ENCODE assay signal across 8 cellular contexts in the genomic region with DNA sequence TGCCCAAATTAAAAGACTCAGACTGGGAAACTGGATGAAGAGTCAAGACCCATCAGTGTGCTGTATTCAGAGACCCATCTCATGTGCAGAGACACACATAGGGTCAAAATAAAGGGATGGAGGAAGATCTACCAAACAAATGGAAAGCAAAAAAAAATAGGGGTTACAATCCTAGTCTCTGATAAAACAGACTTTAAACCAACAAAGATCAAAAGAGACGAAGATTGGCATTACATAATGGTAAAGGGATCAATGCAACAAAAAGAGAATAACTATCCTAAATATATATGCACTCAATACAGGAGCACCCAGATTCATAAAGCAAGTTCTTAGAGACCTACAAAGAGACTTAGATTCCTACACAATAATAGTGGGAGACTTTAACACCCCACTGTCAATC.
A peak's percentile ranks its signal among the peaks of the same experiment; 100 is the strongest.
DNase-seq lines count a peak whose midpoint lies in the region; ATAC-seq, FAIRE-seq and TF ChIP-seq lines count a peak whose summit lies in the region.
"Not testable (repeated sequence)": the region's sequence is repeated elsewhere in the genome, so short reads cannot be mapped to it uniquely, and the experiment has no call there.

No MANE protein-coding gene starts in this region.

- CTCF ChIA-PET in A673 (lab: Charles Lee); HepG2 (lab: Yijun Ruan, JAX; ENCODE audit: low intra/inter-chr PET ratio, low total read pairs): not testable (repeated sequence)

- peak; percentile 36 for DNase-seq in A673 (ENCODE audit: low spot score)
- peak; percentile 4 for DNase-seq in LHCN-M2 (ENCODE audit: low read depth)
- peak in 2 of 3 experiments; percentile 20 to 68 for DNase-seq in NCI-H1417 (lab: John Stamatoyannopoulos, UW)
- DNase-seq in NCI-H2227 (lab: John Stamatoyannopoulos, UW; ENCODE audit: unreplicated experiment), result peak; percentile 82
- DNase-seq in NCI-H82 (lab: John Stamatoyannopoulos, UW), result peak; percentile 19
- DNase-seq in cerebellar cortex (ENCODE audit: low spot score), result peak; percentile 48
- peak; percentile 56 for DNase-seq in HepG2 (ENCODE audit: low spot score)
- DNase-seq in pons (ENCODE audit: low spot score), result peak; percentile 4

- not testable (repeated sequence) for H2AFZ ChIP-seq in HepG2 (ENCODE audit: low read length)

- H3K9me3 ChIP-seq in A673 (ENCODE audit: low read depth, low read length, poor library complexity, severe bottlenecking) (peaks cover 13% of the 10 kb centered on the region), HepG2 (ENCODE audit: low read length) (peaks cover 68% of the 10 kb centered on the region)

- not testable (repeated sequence) for H3K4me1 ChIP-seq in A673 (ENCODE audit: insufficient read depth, low read length, poor library complexity, severe bottlenecking); HepG2 (ENCODE audit: insufficient read depth, low read length)

- H3K36me3 ChIP-seq in A673 (ENCODE audit: insufficient read depth, low read length, poor library complexity, severe bottlenecking); HepG2 (replicated peaks in 1 of 2; ENCODE audit: control insufficient read depth in 1 of 2, insufficient read depth in 2 of 2, low read length in 2 of 2): not testable (repeated sequence)

- FAIRE-seq in HepG2 (lab: Jason Lieb, UNC), result not testable (repeated sequence)

- not testable (repeated sequence) for H3K4me2 ChIP-seq in HepG2 (ENCODE audit: low read depth, low read length)

- not testable (repeated sequence) for TF ChIP-seq RAD21 in HepG2 (CRISPR knock-in tag; IDR thresholded peaks at IDR 0.05)

- not testable (repeated sequence) for TF ChIP-seq CTCF in A673 (conservative IDR thresholded peaks at IDR 0.05; ENCODE audit: low read depth, low read length); HepG2 (CRISPR knock-in tag; IDR thresholded peaks at IDR 0.05)

- H3K79me2 ChIP-seq in HepG2 (ENCODE audit: insufficient read depth, low read length), result not testable (repeated sequence)

- not testable (repeated sequence) for H4K20me1 ChIP-seq in HepG2 (ENCODE audit: insufficient read depth, low read length)

- POLR2A ChIA-PET in A673 (lab: Charles Lee; ENCODE audit: low non-redundant PET); HepG2 (lab: Yijun Ruan, JAX): not testable (repeated sequence)

- not testable (repeated sequence) for BruUV-seq in A673 (replicated peaks; lab: Mats Ljungman, UMichigan); HepG2 (replicated peaks; lab: Mats Ljungman, UMichigan)

- intact Hi-C loops in A673 (cut with micrococcal nuclease; ENCODE audit: unreplicated experiment); HepG2 (cut with micrococcal nuclease; ENCODE audit: unreplicated experiment): not testable (repeated sequence)

- in situ Hi-C loops in HepG2 (cut with HindIII; ENCODE audit: extremely low pct_ligation_motif_present, low pct_unique_long_range_greater_than_20kb), result not testable (repeated sequence)

- H3K27me3 ChIP-seq in A673 (replicated peaks; ENCODE audit: insufficient read depth, low read depth, low read length, poor library complexity); HepG2 (ENCODE audit: control insufficient read depth in 1 of 2, insufficient read depth in 2 of 2, low read length in 2 of 2): not testable (repeated sequence)

- not testable (repeated sequence) for TF ChIP-seq POLR2A in HepG2 (IDR thresholded peaks at IDR 0.05; ENCODE audit: insufficient read depth in 1 of 2, low read depth in 2 of 2, low read length in 2 of 2)

- not testable (repeated sequence) for H3K27ac ChIP-seq in A673 (ENCODE audit: low read depth, low read length, poor library complexity, severe bottlenecking); HepG2 (ENCODE audit: extremely low read length, insufficient read depth, low read length)

- TF ChIP-seq EP300 in HepG2 (IDR thresholded peaks at IDR 0.05; ENCODE audit: low read depth in 2 of 2, low read length in 2 of 2); HepG2 (CRISPR knock-in tag; IDR thresholded peaks at IDR 0.05; ENCODE audit: borderline replicate concordance): not testable (repeated sequence)

- not testable (repeated sequence) for H3K4me3 ChIP-seq in A673 (ENCODE audit: low read depth, low read length, poor library complexity, severe bottlenecking); HepG2 (replicated peaks in 1 of 3; ENCODE audit: insufficient read depth in 1 of 3, low read depth in 2 of 3, low read length in 3 of 3)

- 6% methylated on average over 1 of the region's 1 CpG for whole genome bisulfite sequencing in HepG2 (ENCODE audit: low lambda C conversion rate)

- ATAC-seq in HepG2, result not testable (repeated sequence)

- H3K9ac ChIP-seq in HepG2 (ENCODE audit: insufficient read depth, low read depth, low read length), result not testable (repeated sequence)

Comparison
In these comparisons a context has a peak if more than half of its experiments do, and no peak if none do; other contexts are left out.
1. DNase-seq: peak in every context shown above with its lines; median percentile 82 in NCI-H2227; 56 in HepG2; 48 in cerebellar cortex; 44 in NCI-H1417; 36 in A673; 19 in NCI-H82; 4 in LHCN-M2; 4 in pons.